Comparison of ENCODE assay signal across 24 cellular contexts in the genomic region with DNA sequence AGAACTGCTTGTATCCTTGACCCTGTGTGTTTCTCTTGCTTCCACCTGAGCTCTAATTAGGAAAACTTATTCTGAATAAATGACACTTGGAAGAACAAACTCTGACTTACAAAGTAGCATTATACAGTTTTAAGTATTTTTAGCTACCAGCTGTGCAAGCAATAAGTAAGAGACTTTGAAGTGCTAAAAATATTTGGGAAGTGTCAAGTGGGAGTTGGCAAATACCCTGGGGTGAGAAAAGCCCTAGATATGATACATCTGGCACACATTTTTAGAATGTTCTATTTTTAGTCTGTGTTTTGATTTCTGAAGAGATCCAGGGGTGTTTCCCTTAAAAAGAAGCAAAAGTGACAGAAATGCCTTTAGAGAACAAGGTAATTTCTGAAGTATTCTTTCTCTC.
"Had no signal": no experiment of that assay in that cellular context is flagged by ENCODE, and none has a peak within 500 bp of the region (broad histone marks: within the 10 kb centered on the region; RNA-seq: fewer than 3 reads in every experiment).

No MANE protein-coding gene starts in this region.

- H3K9ac ChIP-seq: parathyroid adenoma had no signal

- H3K79me2 ChIP-seq: parathyroid adenoma had no signal

- H3K4me3 ChIP-seq: breast epithelium, coronary artery, esophagus squamous epithelium, heart right ventricle, smooth muscle cell, upper lobe of left lung had no signal

- H3K27ac ChIP-seq: breast epithelium, coronary artery, esophagus squamous epithelium, heart right ventricle, parathyroid adenoma, upper lobe of left lung had no signal

- DNase-seq: activated CD4-positive, alpha-beta T cell treated with anti-CD3 and anti-CD28 coated beads for 4 hours; activated CD4-positive, alpha-beta T cell treated with anti-CD3 and anti-CD28 coated beads, Interleukin-2, amount 50 U/mL, for 48 hours; activated CD4-positive, CD25-positive, alpha-beta regulatory T cell; activated CD8-positive, alpha-beta memory T cell treated with anti-CD3 and anti-CD28 coated beads, Interleukin-2, amount 50 U/mL, for 48 hours; activated naive CD4-positive, alpha-beta T cell treated with Interleukin-2 at 50 U/mL for 16 hours; activated naive CD8-positive, alpha-beta T cell treated with anti-CD3 and anti-CD28 coated beads for 36 hours; activated T-cell treated with anti-CD3 and anti-CD28 coated beads, Interleukin-2, amount 50 U/mL, for 4 hours; cerebellar nuclear complex; endodermal cell; esophagus squamous epithelium; heart right ventricle; islet precursor cell; left colon; nephron progenitor cell; stimulated activated CD4-positive, alpha-beta T cell treated with anti-CD3 and anti-CD28 coated beads, Interleukin-15, amount 100 ng/mL, for 24 hours; stimulated activated CD8-positive, alpha-beta memory T cell treated with anti-CD3 and anti-CD28 coated beads, Interleukin-4, amount 100 ng/mL, for 48 hours; stimulated activated naive B cell treated with anti-CD40 and anti-IgM and Interleukin-4, amounts not matched to agents 10 μg/mL and 1 μg/mL and 100 μg/mL, for 72 hours; T-helper 17 cell; upper lobe of left lung had no signal

- H3K9me3 ChIP-seq: breast epithelium, esophagus squamous epithelium, upper lobe of left lung had no signal

- H3K27me3 ChIP-seq: breast epithelium, esophagus squamous epithelium, heart right ventricle, upper lobe of left lung had no signal

- H3K4me2 ChIP-seq: smooth muscle cell had no signal

- H3K4me1 ChIP-seq: breast epithelium, esophagus squamous epithelium, parathyroid adenoma, upper lobe of left lung had no signal

- H3K36me3 ChIP-seq: breast epithelium, esophagus squamous epithelium, heart right ventricle, upper lobe of left lung had no signal

- H2AFZ ChIP-seq: parathyroid adenoma had no signal

- ATAC-seq: activated T-cell treated with anti-CD3 and anti-CD28 coated beads, Interleukin-2, amount 50 U/mL, for 4 hours; left colon; sciatic nerve; stimulated activated naive B cell treated with anti-CD40 and anti-IgM and Interleukin-4, amounts not matched to agents 10 μg/mL and 1 μg/mL and 100 μg/mL, for 72 hours; T-helper 17 cell had no signal
